Comparison of ENCODE assay signal across 8 cellular contexts in genomic region chr17:80252871-80253270, GRCh38.
DNase-seq lines count a peak whose midpoint lies in the region; ATAC-seq and TF ChIP-seq lines count a peak whose summit lies in the region.

No MANE protein-coding gene starts in this region.

- H3K4me1 ChIP-seq in neutrophil (ENCODE audit: control insufficient read depth in 1 of 2, insufficient read depth in 1 of 2, low read depth in 1 of 2, low read length in 1 of 2) = peaks cover 19 to 26% of the 10 kb centered on the region in 2 experiments

- H3K27ac ChIP-seq in neutrophil = no peak overlapping the region

- peak; percentile 80 for TF ChIP-seq CTCF in GM12865 (IDR thresholded peaks at IDR 0.05; ENCODE audit: insufficient read depth, low read depth, low read length, missing control alignments)
- peak; percentile 65 for TF ChIP-seq CTCF in neutrophil (IDR thresholded peaks at IDR 0.05)

- H3K27me3 ChIP-seq in neutrophil = no peaks in the 10 kb centered on the region

- DNase-seq in GM12865 (ENCODE audit: low read depth) = peak; percentile 83
- DNase-seq in NCI-H2107 (lab: John Stamatoyannopoulos, UW) = peak; percentile 38
- DNase-seq in activated CD4-positive, alpha-beta T cell treated with anti-CD3 and anti-CD28 coated beads, Interleukin-2, amount 50 U/mL, for 1 hour = peak; percentile 90
- peak; percentile 80 for DNase-seq in effector CD4-positive, alpha-beta T cell

- H3K4me3 ChIP-seq in GM12865 (ENCODE audit: low read depth, low read length) = no peak overlapping the region
- no peak overlapping the region for H3K4me3 ChIP-seq in neutrophil (ENCODE audit: low read depth in 1 of 2, low read length in 1 of 2)

- H3K36me3 ChIP-seq in neutrophil = no peaks in the 10 kb centered on the region

- ATAC-seq in GM18517 (IDR thresholded peaks at IDR 0.05; ENCODE audit: unreplicated experiment) (no peak), HG03108 (IDR thresholded peaks at IDR 0.05; ENCODE audit: unreplicated experiment) (no peak), HG02973 (IDR thresholded peaks at IDR 0.05; ENCODE audit: unreplicated experiment) (no peak)

- H3K9me3 ChIP-seq in neutrophil = no peaks in the 10 kb centered on the region

Comparison
In these comparisons a context has a peak if more than half of its experiments do, and no peak if none do; other contexts are left out.
1. DNase-seq: peak in every context shown above with its lines; median percentile 90 in activated CD4-positive, alpha-beta T cell treated with anti-CD3 and anti-CD28 coated beads, Interleukin-2, amount 50 U/mL, for 1 hour; 83 in GM12865; 80 in effector CD4-positive, alpha-beta T cell; 38 in NCI-H2107.